ENCODE assay signal across 14 cellular contexts in genomic region chr20:33850159-33850558, GRCh38. TPM values are rescaled to one million over a fixed set of nuclear protein-coding genes. Genes with fewer than 3 reads are reported as not detected.
DNase-seq lines count a peak whose midpoint lies in the region; ATAC-seq and TF ChIP-seq lines count a peak whose summit lies in the region.
"Had no signal": no experiment of that assay in that cellular context is flagged by ENCODE, and none has a peak within 500 bp of the region (broad histone marks: within the 10 kb centered on the region; RNA-seq: fewer than 3 reads in every experiment).

No MANE protein-coding gene starts in this region.

- H3K9me2 ChIP-seq in MM.1S (replicated peaks; ENCODE audit: insufficient read depth, low read length): no peaks in the 10 kb centered on the region

- no peak overlapping the region for H3K4me2 ChIP-seq in MM.1S (ENCODE audit: low read depth, low read length)
- H3K4me2 ChIP-seq: BLaER1 had no signal

- peaks cover 89% of the 10 kb centered on the region for H3K4me1 Mint-ChIP-seq in CD4-positive, alpha-beta T cell (ENCODE audit: low read depth)

- no peaks in the 10 kb centered on the region for H3K9me3 Mint-ChIP-seq in CD4-positive, alpha-beta T cell

- POLR2A ChIA-PET in CD4-positive, alpha-beta T cell (lab: Charles Lee): interaction anchor here (0.6 to 2.7 kb wide), 3 partner anchors 9 to 228 kb away, joined by 3 to 14 read pairs (median 4); no protein-coding TSS in a partner anchor

- no peaks in the 10 kb centered on the region for H4K20me1 ChIP-seq in MM.1S (ENCODE audit: insufficient read depth, low read length)

- peaks cover 93% of the 10 kb centered on the region for H3K4me1 ChIP-seq in MM.1S (ENCODE audit: low read length)
- peaks cover 58 to 65% of the 10 kb centered on the region in 2 experiments for H3K4me1 ChIP-seq in neutrophil (ENCODE audit: control insufficient read depth in 1 of 2, insufficient read depth in 1 of 2, low read depth in 1 of 2, low read length in 1 of 2)

- peaks cover 73% of the 10 kb centered on the region for H3F3A ChIP-seq in MM.1S (ENCODE audit: insufficient read depth, low read length)

- H3K27ac Mint-ChIP-seq in CD4-positive, alpha-beta T cell: peak overlapping the region; percentile 98

- intact Hi-C loops in CD4-positive, alpha-beta T cell (cut with DNase I, micrococcal nuclease): no loop called here

- H3K27ac ChIP-seq in CD4-positive, alpha-beta T cell (ENCODE audit: low read depth, low read length): no peak overlapping the region
- peak overlapping the region; percentile 6; the same call in 1 of the 2 replicates for H3K27ac ChIP-seq in MM.1S (ENCODE audit: low read length)
- H3K27ac ChIP-seq in neutrophil: peak overlapping the region; percentile 62
- H3K27ac ChIP-seq: BLaER1 had no signal

- no peaks in the 10 kb centered on the region for H3K27me3 ChIP-seq in CD4-positive, alpha-beta T cell (ENCODE audit: control insufficient read depth, insufficient read depth, low read length)
- H3K27me3 ChIP-seq in MM.1S (replicated peaks; ENCODE audit: insufficient read depth, low read length) (no peaks in the 10 kb centered on the region), neutrophil (no peaks in the 10 kb centered on the region)
- H3K27me3 ChIP-seq: BLaER1 had no signal

- peaks cover 71% of the 10 kb centered on the region for H3K36me3 Mint-ChIP-seq in CD4-positive, alpha-beta T cell (ENCODE audit: low read depth)

- H2AFZ ChIP-seq in MM.1S (ENCODE audit: low read length): no peak overlapping the region

- H3K9ac ChIP-seq in MM.1S (ENCODE audit: low read length): no peak overlapping the region
- H3K9ac ChIP-seq: BLaER1 had no signal

- CTCF ChIA-PET in CD4-positive, alpha-beta T cell (lab: Charles Lee): no interaction called here

- H3K79me2 ChIP-seq in MM.1S (ENCODE audit: low read length): peaks cover 99% of the 10 kb centered on the region

- peaks cover 61% of the 10 kb centered on the region for H3K36me3 ChIP-seq in MM.1S (replicated peaks; ENCODE audit: insufficient read depth, low read length)
- H3K36me3 ChIP-seq in neutrophil: peaks cover 65% of the 10 kb centered on the region

- H3K4me3 ChIP-seq in MM.1S (ENCODE audit: low read length) (no peak overlapping the region), neutrophil (ENCODE audit: low read depth in 1 of 2, low read length in 1 of 2) (no peak overlapping the region), foreskin fibroblast (ENCODE audit: low read depth in 1 of 2, low read length in 2 of 2) (no peak overlapping the region)
- H3K4me3 ChIP-seq: BLaER1, HAP-1 had no signal

- no peaks in the 10 kb centered on the region for H3K9me3 ChIP-seq in CD4-positive, alpha-beta T cell (ENCODE audit: control insufficient read depth, low read length)
- no peaks in the 10 kb centered on the region for H3K9me3 ChIP-seq in MM.1S (replicated peaks; ENCODE audit: insufficient read depth, low read length)
- H3K9me3 ChIP-seq in neutrophil: no peaks in the 10 kb centered on the region
- H3K9me3 ChIP-seq: BLaER1, HAP-1 had no signal

- no peak for ATAC-seq in CD4-positive, alpha-beta T cell (ENCODE audit: poor library complexity)
- ATAC-seq in HG03097 (IDR thresholded peaks at IDR 0.05; ENCODE audit: low FRiP score, unreplicated experiment): no peak
- ATAC-seq in GM21528 (IDR thresholded peaks at IDR 0.05; ENCODE audit: low FRiP score, unreplicated experiment): no peak
- ATAC-seq: HepG2 had no signal

- no peak overlapping the region for H3K4me3 Mint-ChIP-seq in CD4-positive, alpha-beta T cell

- DNase-seq in CD4-positive, alpha-beta T cell: no peak
- no peak for DNase-seq in MM.1S
- DNase-seq in astrocyte of the hippocampus (ENCODE audit: low read depth, low spot score): peak; percentile 18
- no peak for DNase-seq in foreskin fibroblast
- no peak for DNase-seq in kidney tubule cell (ENCODE audit: low spot score)
- DNase-seq: DMS153, DMS79 treated with DMSO at 0.1 percent for 48 hours, EL had no signal

- no peaks in the 10 kb centered on the region for H3K27me3 Mint-ChIP-seq in CD4-positive, alpha-beta T cell

- no peak for TF ChIP-seq CTCF in CD4-positive, alpha-beta T cell (IDR thresholded peaks at IDR 0.05)
- no peak for TF ChIP-seq CTCF in MM.1S (IDR thresholded peaks at IDR 0.05; ENCODE audit: low read length)
- TF ChIP-seq CTCF in neutrophil (IDR thresholded peaks at IDR 0.05): no peak
- TF ChIP-seq CTCF in foreskin fibroblast (IDR thresholded peaks at IDR 0.05; ENCODE audit: low read depth, low read length): no peak

RNA-seq across cellular contexts. Expression of gene CHMP4B, which starts 39.0 kb away (rescaled TPM):
- 10 to 100 TPM; 44.2 to 49.3 TPM for total RNA-seq in CD4-positive, alpha-beta T cell
